In the genomic region with DNA sequence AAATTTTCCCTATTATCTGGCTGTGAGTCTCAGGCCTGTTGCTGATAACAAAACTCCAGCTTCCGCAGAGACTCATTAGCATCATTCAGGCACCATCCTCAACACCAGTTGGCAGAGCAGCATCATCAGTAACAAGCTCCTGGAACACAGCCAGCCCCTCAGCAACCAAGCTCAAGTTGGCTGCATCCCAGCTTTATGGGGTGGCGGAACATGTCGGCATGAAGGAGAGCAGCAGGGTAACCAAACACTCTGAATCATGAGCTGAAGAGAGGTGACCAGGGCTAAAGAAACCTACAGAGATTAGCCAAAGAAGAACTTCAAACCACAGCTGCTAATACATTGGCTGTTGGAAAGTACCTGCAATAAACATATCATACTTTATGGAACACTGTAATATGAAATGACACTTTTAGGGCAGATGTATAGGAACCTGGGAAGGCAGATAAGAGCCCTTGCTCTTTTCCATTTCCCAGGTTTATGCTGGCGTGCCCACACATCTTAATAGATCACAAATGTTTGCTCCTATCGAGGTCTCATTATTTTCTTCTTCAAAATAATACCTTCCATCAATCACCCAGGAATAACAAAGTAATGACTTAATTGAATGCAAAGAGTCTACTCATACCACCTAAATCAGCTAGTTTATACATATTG, we compare ENCODE assay signal across 11 cellular contexts.
DNase-seq lines count a peak whose midpoint lies in the region; ATAC-seq and TF ChIP-seq lines count a peak whose summit lies in the region.
"Had no signal": no experiment of that assay in that cellular context is flagged by ENCODE, and none has a peak within 500 bp of the region (broad histone marks: within the 10 kb centered on the region; RNA-seq: fewer than 3 reads in every experiment).

No MANE protein-coding gene starts in this region.

- no peaks in the 10 kb centered on the region for H3K9me2 ChIP-seq in PC-3 (replicated peaks; ENCODE audit: low read length)

- no peaks in the 10 kb centered on the region for H3F3A ChIP-seq in PC-3 (ENCODE audit: low read length, unreplicated experiment)

- H3K36me3 ChIP-seq in PC-3 (ENCODE audit: low read depth, low read length) = no peaks in the 10 kb centered on the region
- H3K36me3 ChIP-seq: right lobe of liver, SJSA1 had no signal

- H3K27me3 ChIP-seq in PC-3 (ENCODE audit: low read length) = peaks cover 28% of the 10 kb centered on the region
- H3K27me3 ChIP-seq: right lobe of liver, SJSA1 had no signal

- no peak overlapping the region for H2AFZ ChIP-seq in PC-3 (ENCODE audit: low read length)

- H3K9ac ChIP-seq in PC-3 (ENCODE audit: low read length) = no peak overlapping the region

- no TSS peak for BruUV-seq in PC-3 (replicated peaks; lab: Mats Ljungman, UMichigan)

- H3K27ac ChIP-seq in PC-3 (ENCODE audit: low read length) = no peak overlapping the region
- H3K27ac ChIP-seq: right lobe of liver, SJSA1 had no signal

- H4K20me1 ChIP-seq in PC-3 (ENCODE audit: low read length) = no peaks in the 10 kb centered on the region

- H3K79me2 ChIP-seq in PC-3 (ENCODE audit: low read length) = no peaks in the 10 kb centered on the region

- H3K4me2 ChIP-seq in PC-3 (ENCODE audit: low read length) = no peak overlapping the region

- POLR2A ChIA-PET in PC-3 (lab: Charles Lee; ENCODE audit: unreplicated experiment) = interaction anchor here (0.7 kb wide), 1 partner anchor 83 kb away, joined by 7 read pairs; no protein-coding TSS in a partner anchor

- no peaks in the 10 kb centered on the region for H3K4me1 ChIP-seq in PC-3 (ENCODE audit: insufficient read depth, low read length)
- H3K4me1 ChIP-seq: right lobe of liver had no signal

- TF ChIP-seq CTCF in PC-3 (conservative IDR thresholded peaks at IDR 0.05; ENCODE audit: low read depth, low read length) = no peak

- CTCF ChIA-PET in PC-3 (lab: Charles Lee) = interaction anchor here (0.6 kb wide), 1 partner anchor 61 kb away, joined by 3 read pairs; no protein-coding TSS in a partner anchor

- peak; percentile 24 for DNase-seq in AG08396 (ENCODE audit: low spot score)
- DNase-seq in NCI-H128 (lab: John Stamatoyannopoulos, UW; ENCODE audit: unreplicated experiment) = peak; percentile 63
- peak; percentile 66 to 74 for DNase-seq in SHP77 (lab: John Stamatoyannopoulos, UW)
- DNase-seq in left ventricle myocardium superior = peak; percentile 62
- DNase-seq in PC-3 = no peak
- DNase-seq: activated effector memory CD4-positive, alpha-beta T cell treated with Interleukin-2 at 50 U/mL for 16 hours had no signal

- no peak overlapping the region for H3K4me3 ChIP-seq in PC-3 (ENCODE audit: low read length)
- H3K4me3 ChIP-seq: right lobe of liver, SJSA1 had no signal

- intact Hi-C loops in left ventricle myocardium superior (cut with micrococcal nuclease) = no loop called here
- intact Hi-C loops in PC-3 (cut with micrococcal nuclease) = no loop called here

- peak; percentile 76 for ATAC-seq in left ventricle myocardium superior
- ATAC-seq in HG03457 (IDR thresholded peaks at IDR 0.05; ENCODE audit: unreplicated experiment) = no peak
- no peak for ATAC-seq in PC-3
- no peak for ATAC-seq in GM18870 (IDR thresholded peaks at IDR 0.05; ENCODE audit: unreplicated experiment)
- no peak for ATAC-seq in HG02642 (IDR thresholded peaks at IDR 0.05; ENCODE audit: poor library complexity, unreplicated experiment)
- ATAC-seq: right lobe of liver had no signal

- no peaks in the 10 kb centered on the region for H3K9me3 ChIP-seq in PC-3 (ENCODE audit: low read length)
- H3K9me3 ChIP-seq: right lobe of liver, SJSA1 had no signal
